In genomic region chr3:31483776-31484175, GRCh38 we compare ENCODE assay signal across 40 cellular contexts.
"Had no signal": no experiment of that assay in that cellular context is flagged by ENCODE, and none has a peak within 500 bp of the region (broad histone marks: within the 10 kb centered on the region; RNA-seq: fewer than 3 reads in every experiment).

No MANE protein-coding gene starts in this region.

- H3K9me3 ChIP-seq: adrenal gland, ascending aorta, body of pancreas, breast epithelium had no signal

- H3K9me3 Mint-ChIP-seq: central memory CD8-positive, alpha-beta T cell had no signal

- H3K4me3 Mint-ChIP-seq: activated naive CD4-positive, alpha-beta T cell treated with anti-CD3 and anti-CD28 coated beads for 36 hours; activated naive CD4-positive, alpha-beta T cell treated with anti-CD3 and anti-CD28 coated beads, Interleukin-2, amount 10 ng/mL, durations not matched to agents 7 days and 5 days; activated naive CD4-positive, alpha-beta T cell treated with anti-CD3 and anti-CD28 coated beads, Interleukin-2, amount 50 U/mL, for 24 hours; activated naive CD8-positive, alpha-beta T cell; activated naive CD8-positive, alpha-beta T cell treated with anti-CD3 and anti-CD28 coated beads for 36 hours; activated naive CD8-positive, alpha-beta T cell treated with anti-CD3 and anti-CD28 coated beads, Interleukin-2, amount 10 ng/mL, durations not matched to agents 7 days and 5 days; activated naive CD8-positive, alpha-beta T cell treated with anti-CD3 and anti-CD28 coated beads, Interleukin-2, amount 50 U/mL, for 24 hours; activated T-cell treated with anti-CD3 and anti-CD28 coated beads, Interleukin-2, amount 50 U/mL, for 24 hours; activated T-cell treated with anti-CD3 and anti-CD28 coated beads, Interleukin-2, amount 50 U/mL, for 4 hours; activated T-cell treated with anti-CD3 and anti-CD28 coated beads, Interleukin-2, amount 50 U/mL, for 72 hours; activated T-helper 1 cell treated with anti-CD3 and anti-CD28 coated beads, Interleukin-12 subunit alpha, Interleukin-12 subunit beta, Interleukin-2, Interleukin-4 antibody, amounts not matched to agents 30 ng/mL and 10 ng/mL and 1 ng/mL, durations not matched to agents 14 hours and 24 hours and 36 hours; activated T-helper 17 cell treated with anti-CD3 and anti-CD28 coated beads, Interleukin-2, amount 50 U/mL, for 72 hours; brain; central memory CD8-positive, alpha-beta T cell had no signal

- H3K4me1 Mint-ChIP-seq: activated naive CD4-positive, alpha-beta T cell treated with anti-CD3 and anti-CD28 coated beads, Interleukin-2, amount 10 ng/mL, durations not matched to agents 7 days and 5 days; activated naive CD8-positive, alpha-beta T cell treated with anti-CD3 and anti-CD28 coated beads for 36 hours; activated naive CD8-positive, alpha-beta T cell treated with anti-CD3 and anti-CD28 coated beads, Interleukin-2, amount 10 ng/mL, durations not matched to agents 7 days and 5 days; activated naive CD8-positive, alpha-beta T cell treated with anti-CD3 and anti-CD28 coated beads, Interleukin-2, amount 50 U/mL, for 24 hours; activated T-helper 17 cell treated with anti-CD3 and anti-CD28 coated beads, Interleukin-2, amount 50 U/mL, for 72 hours; central memory CD8-positive, alpha-beta T cell had no signal

- H3K27me3 Mint-ChIP-seq: activated naive CD4-positive, alpha-beta T cell treated with anti-CD3 and anti-CD28 coated beads, Interleukin-2, amount 50 U/mL, for 24 hours; activated naive CD8-positive, alpha-beta T cell; activated naive CD8-positive, alpha-beta T cell treated with anti-CD3 and anti-CD28 coated beads for 36 hours; activated naive CD8-positive, alpha-beta T cell treated with anti-CD3 and anti-CD28 coated beads, Interleukin-2, amount 50 U/mL, for 24 hours; activated T-cell treated with anti-CD3 and anti-CD28 coated beads, Interleukin-2, amount 50 U/mL, for 24 hours; activated T-helper 17 cell treated with anti-CD3 and anti-CD28 coated beads, Interleukin-2, amount 50 U/mL, for 72 hours; brain; central memory CD8-positive, alpha-beta T cell had no signal

- H3K36me3 Mint-ChIP-seq: activated naive CD4-positive, alpha-beta T cell treated with anti-CD3 and anti-CD28 coated beads, Interleukin-2, amount 10 ng/mL, durations not matched to agents 7 days and 5 days; activated naive CD8-positive, alpha-beta T cell treated with anti-CD3 and anti-CD28 coated beads for 36 hours; brain had no signal

- DNase-seq: activated effector memory CD4-positive, alpha-beta T cell treated with anti-CD3 and anti-CD28 coated beads, Interleukin-2, amount 50 U/mL, for 16 hours; activated effector memory CD4-positive, alpha-beta T cell treated with Interleukin-2 at 50 U/mL for 16 hours; activated gamma-delta T cell; activated gamma-delta T cell treated with Interleukin-2 at 50 U/mL for 16 hours; activated naive CD4-positive, alpha-beta T cell; activated naive CD4-positive, alpha-beta T cell treated with anti-CD3 and anti-CD28 coated beads for 36 hours; activated naive CD4-positive, alpha-beta T cell treated with anti-CD3 and anti-CD28 coated beads, Interleukin-2, amount 10 ng/mL, durations not matched to agents 7 days and 5 days; activated naive CD4-positive, alpha-beta T cell treated with anti-CD3 and anti-CD28 coated beads, Interleukin-2, amount 50 U/mL, for 16 hours; activated naive CD4-positive, alpha-beta T cell treated with Interleukin-2 at 50 U/mL for 16 hours; activated naive CD8-positive, alpha-beta T cell treated with anti-CD3 and anti-CD28 coated beads for 36 hours; activated naive CD8-positive, alpha-beta T cell treated with anti-CD3 and anti-CD28 coated beads, Interleukin-2, amount 10 ng/mL, durations not matched to agents 7 days and 5 days; activated naive CD8-positive, alpha-beta T cell treated with anti-CD3 and anti-CD28 coated beads, Interleukin-2, amount 50 U/mL, for 24 hours; activated T-cell treated with anti-CD3 and anti-CD28 coated beads, Interleukin-2, amount 50 U/mL, for 1 hour; activated T-cell treated with anti-CD3 and anti-CD28 coated beads, Interleukin-2, amount 50 U/mL, for 24 hours; activated T-cell treated with anti-CD3 and anti-CD28 coated beads, Interleukin-2, amount 50 U/mL, for 4 hours; activated T-cell treated with anti-CD3 and anti-CD28 coated beads, Interleukin-2, amount 50 U/mL, for 48 hours; activated T-cell treated with anti-CD3 and anti-CD28 coated beads, Interleukin-2, amount 50 U/mL, for 72 hours; adrenal gland; amniotic stem cell; amygdala; anterior cingulate cortex; aorta; body of pancreas; brain microvascular endothelial cell; caudate nucleus; central memory CD4-positive, alpha-beta T cell; cerebellar nuclear complex had no signal

- ATAC-seq: activated naive CD4-positive, alpha-beta T cell treated with anti-CD3 and anti-CD28 coated beads, Interleukin-2, amount 50 U/mL, for 72 hours; activated naive CD8-positive, alpha-beta T cell treated with anti-CD3 and anti-CD28 coated beads, Interleukin-2, amount 50 U/mL, for 24 hours; activated T-cell treated with anti-CD3 and anti-CD28 coated beads, Interleukin-2, amount 50 U/mL, for 4 hours; activated T-cell treated with anti-CD3 and anti-CD28 coated beads, Interleukin-2, amount 50 U/mL, for 72 hours; activated T-helper 17 cell treated with anti-CD3 and anti-CD28 coated beads, Interleukin-2, amount 50 U/mL, for 72 hours; body of pancreas had no signal

- H3K27ac Mint-ChIP-seq: activated naive CD4-positive, alpha-beta T cell treated with anti-CD3 and anti-CD28 coated beads for 36 hours; activated naive CD4-positive, alpha-beta T cell treated with anti-CD3 and anti-CD28 coated beads, Interleukin-2, amount 10 ng/mL, durations not matched to agents 7 days and 5 days; activated naive CD4-positive, alpha-beta T cell treated with anti-CD3 and anti-CD28 coated beads, Interleukin-2, amount 50 U/mL, for 24 hours; activated naive CD4-positive, alpha-beta T cell treated with anti-CD3 and anti-CD28 coated beads, Interleukin-2, amount 50 U/mL, for 72 hours; activated naive CD8-positive, alpha-beta T cell; activated naive CD8-positive, alpha-beta T cell treated with anti-CD3 and anti-CD28 coated beads for 36 hours; activated naive CD8-positive, alpha-beta T cell treated with anti-CD3 and anti-CD28 coated beads, Interleukin-2, amount 10 ng/mL, durations not matched to agents 7 days and 5 days; activated naive CD8-positive, alpha-beta T cell treated with anti-CD3 and anti-CD28 coated beads, Interleukin-2, amount 50 U/mL, for 24 hours; activated T-cell treated with anti-CD3 and anti-CD28 coated beads, Interleukin-2, amount 50 U/mL, for 24 hours; activated T-cell treated with anti-CD3 and anti-CD28 coated beads, Interleukin-2, amount 50 U/mL, for 72 hours; activated T-helper 1 cell treated with anti-CD3 and anti-CD28 coated beads, Interleukin-12 subunit alpha, Interleukin-12 subunit beta, Interleukin-2, Interleukin-4 antibody, amounts not matched to agents 30 ng/mL and 10 ng/mL and 1 ng/mL, durations not matched to agents 14 hours and 24 hours and 36 hours; activated T-helper 17 cell treated with anti-CD3 and anti-CD28 coated beads, Interleukin-2, amount 50 U/mL, for 72 hours; activated T-helper 2 cell treated with anti-CD3 and anti-CD28 coated beads, Interferon-gamma antibody, Interleukin-2, Interleukin-4, amounts not matched to agents 10 μg/mL and 5 μg/mL and 100 μg/mL, durations not matched to agents 14 hours and 24 hours and 36 hours; brain had no signal

- H3K4me3 ChIP-seq: adrenal gland, ascending aorta, body of pancreas, breast epithelium, cardiac muscle cell had no signal

- H3K4me1 ChIP-seq: adrenal gland, ascending aorta, body of pancreas, breast epithelium had no signal

- H3K27me3 ChIP-seq: adrenal gland, ascending aorta, body of pancreas, breast epithelium, cardiac muscle cell had no signal

- H3K27ac ChIP-seq: adrenal gland, ascending aorta, body of pancreas, brain microvascular endothelial cell, breast epithelium, cardiac muscle cell had no signal

- H3K36me3 ChIP-seq: adrenal gland, ascending aorta, brain microvascular endothelial cell, breast epithelium, cardiac muscle cell had no signal

- FAIRE-seq: astrocyte, bronchial epithelial cell had no signal
